ENCODE assay signal across 23 cellular contexts in the genomic region with DNA sequence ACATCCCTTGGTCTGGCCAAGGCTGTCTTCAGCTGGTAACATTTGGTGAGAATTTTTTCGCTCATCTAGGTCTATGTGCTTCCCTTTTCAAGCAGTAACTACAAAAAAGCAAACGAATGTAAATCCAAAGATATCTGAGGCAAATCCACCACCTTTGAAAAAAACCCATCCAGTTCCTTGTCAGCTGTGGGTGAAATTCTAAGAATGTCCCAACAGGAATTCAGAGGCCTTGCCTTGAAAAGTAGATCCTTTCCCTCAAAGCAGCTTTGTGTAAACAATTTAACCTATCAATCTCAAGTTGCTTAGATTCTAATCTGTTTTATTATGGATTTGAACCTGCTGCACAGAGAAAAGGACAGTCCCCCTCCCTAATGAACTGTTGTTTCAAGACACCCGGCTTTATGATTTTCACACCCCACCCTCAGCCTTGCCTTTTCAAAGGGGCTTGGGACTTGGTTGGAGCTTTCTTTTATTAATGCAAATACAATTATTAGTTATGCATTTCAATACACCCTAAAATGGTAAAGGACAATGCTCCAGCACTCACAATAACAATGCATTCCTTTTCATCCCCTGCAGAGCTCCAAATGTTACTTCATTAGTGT.
"Had no signal": no experiment of that assay in that cellular context is flagged by ENCODE, and none has a peak within 500 bp of the region (broad histone marks: within the 10 kb centered on the region; RNA-seq: fewer than 3 reads in every experiment).

No MANE protein-coding gene starts in this region.

- H3K79me2 ChIP-seq: hepatocyte had no signal

- H3K27me3 Mint-ChIP-seq: stimulated activated memory B cell treated with anti-CD40 and anti-IgM and Interleukin-4, amounts not matched to agents 10 μg/mL and 1 μg/mL and 100 μg/mL, for 72 hours had no signal

- H3K4me1 ChIP-seq: foreskin keratinocyte, gastroesophageal sphincter, prostate gland, testis, tibial artery had no signal

- H3K4me2 ChIP-seq: hepatocyte had no signal

- H3K4me3 Mint-ChIP-seq: naive thymus-derived CD8-positive, alpha-beta T cell; nephron progenitor cell; stimulated activated memory B cell treated with anti-CD40 and anti-IgM and Interleukin-4, amounts not matched to agents 10 μg/mL and 1 μg/mL and 100 μg/mL, for 72 hours; type B pancreatic cell had no signal

- H3K36me3 ChIP-seq: esophagus muscularis mucosa, gastroesophageal sphincter, prostate gland, right atrium auricular region, tibial artery had no signal

- H3K4me3 ChIP-seq: coronary artery, esophagus muscularis mucosa, gastroesophageal sphincter, heart left ventricle, hepatocyte, prostate gland, right atrium auricular region, testis, tibial artery had no signal

- H3K9me3 Mint-ChIP-seq: nephron progenitor cell, type B pancreatic cell had no signal

- H3K4me1 Mint-ChIP-seq: naive thymus-derived CD8-positive, alpha-beta T cell; stimulated activated memory B cell treated with anti-CD40 and anti-IgM and Interleukin-4, amounts not matched to agents 10 μg/mL and 1 μg/mL and 100 μg/mL, for 72 hours had no signal

- H3K9me3 ChIP-seq: esophagus muscularis mucosa, gastroesophageal sphincter, prostate gland, right atrium auricular region, testis, tibial artery had no signal

- ATAC-seq: foreskin keratinocyte; gastroesophageal sphincter; heart left ventricle; left lobe of liver; naive thymus-derived CD8-positive, alpha-beta T cell; sciatic nerve; stimulated activated memory B cell treated with anti-CD40 and anti-IgM and Interleukin-4, amounts not matched to agents 10 μg/mL and 1 μg/mL and 100 μg/mL, for 72 hours; stimulated activated naive CD8-positive, alpha-beta T cell treated with anti-CD3 and anti-CD28 coated beads, Interleukin-15, Interleukin-2, amounts not matched to agents 100 U/mL and 50 U/mL, for 24 hours had no signal

- H3K27ac Mint-ChIP-seq: naive thymus-derived CD8-positive, alpha-beta T cell; nephron progenitor cell; stimulated activated memory B cell treated with anti-CD40 and anti-IgM and Interleukin-4, amounts not matched to agents 10 μg/mL and 1 μg/mL and 100 μg/mL, for 72 hours; type B pancreatic cell had no signal

- H2AFZ ChIP-seq: hepatocyte had no signal

- FAIRE-seq: endothelial cell of umbilical vein, kidney had no signal

- DNase-seq: dermis blood vessel endothelial cell; effector memory CD4-positive, alpha-beta T cell; foreskin keratinocyte; heart left ventricle; kidney; naive thymus-derived CD8-positive, alpha-beta T cell; nephron progenitor cell; stimulated activated CD4-positive, alpha-beta T cell treated with anti-CD3 and anti-CD28 coated beads, Interleukin-4, amount 100 ng/mL, for 4 hours; stimulated activated naive CD8-positive, alpha-beta T cell treated with anti-CD3 and anti-CD28 coated beads, Interleukin-15, Interleukin-2, amounts not matched to agents 100 U/mL and 50 U/mL, for 24 hours; substantia nigra; testis; tibial artery had no signal

- H3K27me3 ChIP-seq: esophagus muscularis mucosa, foreskin keratinocyte, gastroesophageal sphincter, heart left ventricle, hepatocyte, right atrium auricular region, testis, tibial artery had no signal

- H3K36me3 Mint-ChIP-seq: stimulated activated memory B cell treated with anti-CD40 and anti-IgM and Interleukin-4, amounts not matched to agents 10 μg/mL and 1 μg/mL and 100 μg/mL, for 72 hours; type B pancreatic cell had no signal

- H3K27ac ChIP-seq: coronary artery, esophagus muscularis mucosa, foreskin keratinocyte, gastroesophageal sphincter, heart left ventricle, hepatocyte, prostate gland, right atrium auricular region, testis, tibial artery had no signal
